11 cellular contexts compared by ENCODE assay signal in genomic region chr2:228689049-228689448, GRCh38.
DNase-seq lines count a peak whose midpoint lies in the region; ATAC-seq and TF ChIP-seq lines count a peak whose summit lies in the region.
"Had no signal": no experiment of that assay in that cellular context is flagged by ENCODE, and none has a peak within 500 bp of the region (broad histone marks: within the 10 kb centered on the region; RNA-seq: fewer than 3 reads in every experiment).

No MANE protein-coding gene starts in this region.

- H3K4me3 Mint-ChIP-seq in H9 (no peak overlapping the region), endodermal cell (no peak overlapping the region), progenitor cell of endocrine pancreas (ENCODE audit: low read depth) (no peak overlapping the region)
- H3K4me3 Mint-ChIP-seq in stimulated activated naive B cell treated with anti-CD40 and anti-IgM and Interleukin-4, amounts not matched to agents 10 μg/mL and 1 μg/mL and 100 μg/mL, for 72 hours: no peak overlapping the region
- H3K4me3 Mint-ChIP-seq: activated naive CD8-positive, alpha-beta T cell had no signal

- no peak overlapping the region for H2BK120ac ChIP-seq in H9 (ENCODE audit: low read depth, low read length, poor library complexity, severe bottlenecking)

- H3K9ac ChIP-seq in H9 (ENCODE audit: extremely low read depth, insufficient read length, low read length) (no peak overlapping the region), endodermal cell (ENCODE audit: extremely low read depth, low read length, poor library complexity, severe bottlenecking) (no peak overlapping the region)

- no peak overlapping the region for H4K5ac ChIP-seq in H9 (ENCODE audit: insufficient read length, low read depth, low read length)

- H3K4me3 ChIP-seq in endodermal cell (ENCODE audit: low read length): no peak overlapping the region
- no peak overlapping the region for H3K4me3 ChIP-seq in heart right ventricle
- H3K4me3 ChIP-seq: gastroesophageal sphincter, psoas muscle had no signal

- H2AK5ac ChIP-seq in H9 (ENCODE audit: insufficient read length, low read length): no peak overlapping the region

- no peak for ATAC-seq in stimulated activated naive B cell treated with anti-CD40 and anti-IgM and Interleukin-4, amounts not matched to agents 10 μg/mL and 1 μg/mL and 100 μg/mL, for 72 hours (replicated peaks)
- ATAC-seq in heart right ventricle: no peak
- ATAC-seq: gastroesophageal sphincter, psoas muscle had no signal

- no peak overlapping the region for H3K23ac ChIP-seq in H9 (ENCODE audit: insufficient read length, low read depth, low read length)

- H3K27ac Mint-ChIP-seq in H9 (no peak overlapping the region), endodermal cell (no peak overlapping the region), progenitor cell of endocrine pancreas (no peak overlapping the region)
- no peak overlapping the region for H3K27ac Mint-ChIP-seq in stimulated activated naive B cell treated with anti-CD40 and anti-IgM and Interleukin-4, amounts not matched to agents 10 μg/mL and 1 μg/mL and 100 μg/mL, for 72 hours
- H3K27ac Mint-ChIP-seq: activated naive CD8-positive, alpha-beta T cell had no signal

- H3K4me1 Mint-ChIP-seq in H9: peaks cover 10 to 20% of the 10 kb centered on the region in 2 experiments
- H3K4me1 Mint-ChIP-seq in endodermal cell: no peaks in the 10 kb centered on the region
- H3K4me1 Mint-ChIP-seq in progenitor cell of endocrine pancreas (ENCODE audit: low read depth): no peaks in the 10 kb centered on the region
- H3K4me1 Mint-ChIP-seq in stimulated activated naive B cell treated with anti-CD40 and anti-IgM and Interleukin-4, amounts not matched to agents 10 μg/mL and 1 μg/mL and 100 μg/mL, for 72 hours: no peaks in the 10 kb centered on the region

- no peaks in the 10 kb centered on the region for H3K27me3 ChIP-seq in H9 (ENCODE audit: insufficient read depth, low read length)
- no peaks in the 10 kb centered on the region for H3K27me3 ChIP-seq in endodermal cell (ENCODE audit: control insufficient read depth, insufficient read depth, low read length, poor library complexity, severe bottlenecking)
- no peaks in the 10 kb centered on the region for H3K27me3 ChIP-seq in heart right ventricle

- no peaks in the 10 kb centered on the region for H4K20me1 ChIP-seq in H9 (ENCODE audit: control insufficient read depth, insufficient read depth, insufficient read length)

- TF ChIP-seq CTCF in H9 (conservative IDR thresholded peaks at IDR 0.05) (peak; percentile 83), endodermal cell (conservative IDR thresholded peaks at IDR 0.05) (peak; percentile 85), progenitor cell of endocrine pancreas (IDR thresholded peaks at IDR 0.05; ENCODE audit: unreplicated experiment) (peak; percentile 68), heart right ventricle (IDR thresholded peaks at IDR 0.05) (peak in 3 of 9 donors; percentile 10 to 24 (median 13)), GM10248 (IDR thresholded peaks at IDR 0.05; ENCODE audit: control extremely low read depth, extremely low read depth, low read depth, missing control alignments) (no peak)

- peak; percentile 83 for DNase-seq in H9
- peak; percentile 9 for DNase-seq in NCI-H460 (ENCODE audit: extremely low read depth, low read depth)
- peak; percentile 88 for DNase-seq in endodermal cell
- DNase-seq in progenitor cell of endocrine pancreas (ENCODE audit: low spot score, unreplicated experiment): peak; percentile 44
- DNase-seq in stimulated activated naive B cell treated with anti-CD40 and anti-IgM and Interleukin-4, amounts not matched to agents 10 μg/mL and 1 μg/mL and 100 μg/mL, for 72 hours: no peak
- no peak for DNase-seq in heart right ventricle
- DNase-seq in GM10248 (ENCODE audit: extremely low spot score): no peak
- DNase-seq: NCI-H1048, psoas muscle had no signal

- H2BK15ac ChIP-seq in H9 (ENCODE audit: low read depth, low read length): no peak overlapping the region

- no peak overlapping the region for H3K18ac ChIP-seq in H9 (ENCODE audit: insufficient read length, low read depth, low read length)

- H3K27me3 Mint-ChIP-seq in H9 (ENCODE audit: low read depth) (no peaks in the 10 kb centered on the region), endodermal cell (ENCODE audit: insufficient read depth) (no peaks in the 10 kb centered on the region), progenitor cell of endocrine pancreas (peaks cover 8% of the 10 kb centered on the region)
- H3K27me3 Mint-ChIP-seq in stimulated activated naive B cell treated with anti-CD40 and anti-IgM and Interleukin-4, amounts not matched to agents 10 μg/mL and 1 μg/mL and 100 μg/mL, for 72 hours: no peaks in the 10 kb centered on the region
- H3K27me3 Mint-ChIP-seq: activated naive CD8-positive, alpha-beta T cell had no signal

- POLR2A ChIA-PET in GM10248 (lab: Yijun Ruan, JAX): no interaction called here

- no peaks in the 10 kb centered on the region for H3K79me1 ChIP-seq in H9 (ENCODE audit: insufficient read depth, low read depth, low read length, poor library complexity, severe bottlenecking)

- H3K36me3 Mint-ChIP-seq in H9 (ENCODE audit: insufficient read depth in 1 of 3, low read depth in 3 of 3): no peaks in the 10 kb centered on the region
- no peaks in the 10 kb centered on the region for H3K36me3 Mint-ChIP-seq in endodermal cell (ENCODE audit: low read depth)
- no peaks in the 10 kb centered on the region for H3K36me3 Mint-ChIP-seq in progenitor cell of endocrine pancreas (ENCODE audit: insufficient read depth)
- no peaks in the 10 kb centered on the region for H3K36me3 Mint-ChIP-seq in stimulated activated naive B cell treated with anti-CD40 and anti-IgM and Interleukin-4, amounts not matched to agents 10 μg/mL and 1 μg/mL and 100 μg/mL, for 72 hours
- H3K36me3 Mint-ChIP-seq: activated naive CD8-positive, alpha-beta T cell had no signal

- no peak overlapping the region for H3T11ph ChIP-seq in H9 (ENCODE audit: low read length)

- no peak overlapping the region for H2AFZ ChIP-seq in H9 (ENCODE audit: low read length)

- H3K9me3 ChIP-seq in H9 (ENCODE audit: control insufficient read depth, low read depth, low read length) (no peaks in the 10 kb centered on the region), endodermal cell (ENCODE audit: control insufficient read depth, low read length) (no peaks in the 10 kb centered on the region), heart right ventricle (no peaks in the 10 kb centered on the region)
- H3K9me3 ChIP-seq: gastroesophageal sphincter, psoas muscle had no signal

- H2BK5ac ChIP-seq in H9 (ENCODE audit: insufficient read length, low read length): no peak overlapping the region

- H4K8ac ChIP-seq in H9 (replicated peaks; ENCODE audit: insufficient read length, low read depth, low read length): no peak overlapping the region

- H3K4ac ChIP-seq in H9 (ENCODE audit: low read depth, low read length): no peak overlapping the region

- H2BK12ac ChIP-seq in H9 (ENCODE audit: insufficient read length, low read depth, low read length): no peak overlapping the region

- no peaks in the 10 kb centered on the region for H3K4me1 ChIP-seq in H9 (ENCODE audit: insufficient read depth, low read length)
- H3K4me1 ChIP-seq in endodermal cell (ENCODE audit: control insufficient read depth, insufficient read depth, low read length): no peaks in the 10 kb centered on the region
- H3K4me1 ChIP-seq in heart right ventricle: no peaks in the 10 kb centered on the region
- H3K4me1 ChIP-seq: gastroesophageal sphincter, psoas muscle had no signal

- no peak overlapping the region for H3K4me2 ChIP-seq in H9 (ENCODE audit: insufficient read depth, insufficient read length, low read length)

- H3K36me3 ChIP-seq in endodermal cell (ENCODE audit: control insufficient read depth, insufficient read depth, low read length) (no peaks in the 10 kb centered on the region), heart right ventricle (no peaks in the 10 kb centered on the region)
- H3K36me3 ChIP-seq: gastroesophageal sphincter had no signal

- H4K91ac ChIP-seq in H9 (ENCODE audit: insufficient read length, low read depth, low read length): no peak overlapping the region

- no peak overlapping the region for H3K14ac ChIP-seq in H9 (ENCODE audit: insufficient read depth, low read length)

- H3K9me3 Mint-ChIP-seq in H9 (no peaks in the 10 kb centered on the region), endodermal cell (no peaks in the 10 kb centered on the region), progenitor cell of endocrine pancreas (ENCODE audit: low read depth) (no peaks in the 10 kb centered on the region)
- peaks cover 0 to 5% of the 10 kb centered on the region in 2 donors for H3K9me3 Mint-ChIP-seq in stimulated activated naive B cell treated with anti-CD40 and anti-IgM and Interleukin-4, amounts not matched to agents 10 μg/mL and 1 μg/mL and 100 μg/mL, for 72 hours

- no peaks in the 10 kb centered on the region for H3K79me2 ChIP-seq in H9 (ENCODE audit: insufficient read depth, low read length)

- intact Hi-C loops in heart right ventricle (cut with DNase I): loop anchor here in 5 of 10 donors (5.0 to 10.0 kb wide), 2 partner anchors 588 to 896 kb away; no protein-coding TSS in a partner anchor

- H2BK20ac ChIP-seq in H9 (ENCODE audit: low read depth, low read length, poor library complexity, severe bottlenecking): no peak overlapping the region

- H3K27ac ChIP-seq in H9 (ENCODE audit: insufficient read length, low read depth, low read length) (no peak overlapping the region), endodermal cell (ENCODE audit: low read depth, low read length) (no peak overlapping the region), heart right ventricle (no peak overlapping the region)
- H3K27ac ChIP-seq: gastroesophageal sphincter, psoas muscle had no signal

- no CpG with 5 or more reads among the region's 7 CpGs for WGBS in H9 (ENCODE audit: extremely low coverage, insufficient read length, low lambda C conversion rate)
- 28 to 34% methylated on average over 3 to 7 of the region's 7 CpGs for WGBS in endodermal cell (ENCODE audit: insufficient coverage in 1 of 2, insufficient read length in 1 of 2), 2 experiments
- 32 to 33% methylated on average over 7 of the region's 7 CpGs for WGBS in heart right ventricle, 2 donors

- H3K56ac ChIP-seq in H9 (ENCODE audit: insufficient read length, low read depth, low read length): no peak overlapping the region

- H3K23me2 ChIP-seq in H9 (ENCODE audit: insufficient read length, low read depth, low read length, poor library complexity, severe bottlenecking): no peaks in the 10 kb centered on the region

- CTCF ChIA-PET in GM10248 (lab: Yijun Ruan, JAX): interaction anchor here (1.0 kb wide), 1 partner anchor 396 kb away, joined by 3 read pairs; no protein-coding TSS in a partner anchor

Comparison
In these comparisons a context has a peak if more than half of its experiments do, and no peak if none do; other contexts are left out.
1. DNase-seq: peak in H9 (single experiment), NCI-H460 (single experiment), endodermal cell (single experiment) and progenitor cell of endocrine pancreas (single experiment); none in stimulated activated naive B cell treated with anti-CD40 and anti-IgM and Interleukin-4, amounts not matched to agents 10 μg/mL and 1 μg/mL and 100 μg/mL, for 72 hours (single experiment), heart right ventricle (0 of 2) and GM10248 (single experiment).